Comparison of ENCODE assay signal across 13 cellular contexts in genomic region chr2:83103602-83104001, GRCh38.
DNase-seq lines count a peak whose midpoint lies in the region; ATAC-seq and TF ChIP-seq lines count a peak whose summit lies in the region.
"Had no signal": no experiment of that assay in that cellular context is flagged by ENCODE, and none has a peak within 500 bp of the region (broad histone marks: within the 10 kb centered on the region; RNA-seq: fewer than 3 reads in every experiment).

No MANE protein-coding gene starts in this region.

- CTCF ChIA-PET in activated CD4-positive, alpha-beta memory T cell treated with anti-CD3 and anti-CD28 coated beads for 36 hours (lab: Charles Lee) = no interaction called here

- H3K4me1 Mint-ChIP-seq in type B pancreatic cell (ENCODE audit: unreplicated experiment) = no peaks in the 10 kb centered on the region
- H3K4me1 Mint-ChIP-seq in activated CD4-positive, alpha-beta memory T cell treated with anti-CD3 and anti-CD28 coated beads for 36 hours (ENCODE audit: low read depth) = no peaks in the 10 kb centered on the region
- no peaks in the 10 kb centered on the region for H3K4me1 Mint-ChIP-seq in activated T-helper 17 cell treated with anti-CD3 and anti-CD28 coated beads, Interleukin-2, amount 50 U/mL, for 72 hours
- H3K4me1 Mint-ChIP-seq: central memory CD8-positive, alpha-beta T cell; stimulated activated memory B cell treated with anti-CD40 and anti-IgM and Interleukin-4, amounts not matched to agents 10 μg/mL and 1 μg/mL and 100 μg/mL, for 72 hours had no signal

- H3K27me3 Mint-ChIP-seq in type B pancreatic cell = no peaks in the 10 kb centered on the region
- no peaks in the 10 kb centered on the region for H3K27me3 Mint-ChIP-seq in activated CD4-positive, alpha-beta memory T cell treated with anti-CD3 and anti-CD28 coated beads for 36 hours
- no peaks in the 10 kb centered on the region for H3K27me3 Mint-ChIP-seq in activated T-helper 17 cell treated with anti-CD3 and anti-CD28 coated beads, Interleukin-2, amount 50 U/mL, for 72 hours
- H3K27me3 Mint-ChIP-seq: central memory CD8-positive, alpha-beta T cell; stimulated activated memory B cell treated with anti-CD40 and anti-IgM and Interleukin-4, amounts not matched to agents 10 μg/mL and 1 μg/mL and 100 μg/mL, for 72 hours had no signal

- H3K27ac Mint-ChIP-seq in type B pancreatic cell = no peak overlapping the region
- H3K27ac Mint-ChIP-seq in activated CD4-positive, alpha-beta memory T cell treated with anti-CD3 and anti-CD28 coated beads for 36 hours = no peak overlapping the region
- H3K27ac Mint-ChIP-seq in activated T-helper 17 cell treated with anti-CD3 and anti-CD28 coated beads, Interleukin-2, amount 50 U/mL, for 72 hours = no peak overlapping the region
- H3K27ac Mint-ChIP-seq: stimulated activated memory B cell treated with anti-CD40 and anti-IgM and Interleukin-4, amounts not matched to agents 10 μg/mL and 1 μg/mL and 100 μg/mL, for 72 hours had no signal

- in situ Hi-C loops in Caki2 (cut with HindIII; ENCODE audit: low pct_unique_long_range_greater_than_20kb, low sequenced_read_pairs) = no loop called here

- H3K4me3 ChIP-seq in epithelial cell of esophagus (ENCODE audit: low read length) = no peak overlapping the region
- H3K4me3 ChIP-seq: gastroesophageal sphincter, SK-N-MC had no signal

- TF ChIP-seq CTCF in epithelial cell of esophagus (IDR thresholded peaks at IDR 0.05; ENCODE audit: insufficient read depth, low read depth, low read length, missing control alignments) (no peak), type B pancreatic cell (conservative IDR thresholded peaks at IDR 0.05) (no peak)

- POLR2A ChIA-PET in activated CD4-positive, alpha-beta memory T cell treated with anti-CD3 and anti-CD28 coated beads for 36 hours (lab: Charles Lee) = no interaction called here

- no peak for ATAC-seq in activated T-helper 17 cell treated with anti-CD3 and anti-CD28 coated beads, Interleukin-2, amount 50 U/mL, for 72 hours (replicated peaks)
- ATAC-seq: gastroesophageal sphincter; stimulated activated memory B cell treated with anti-CD40 and anti-IgM and Interleukin-4, amounts not matched to agents 10 μg/mL and 1 μg/mL and 100 μg/mL, for 72 hours had no signal

- H3K9me3 Mint-ChIP-seq in type B pancreatic cell = no peaks in the 10 kb centered on the region
- peaks cover 15% of the 10 kb centered on the region for H3K9me3 Mint-ChIP-seq in activated CD4-positive, alpha-beta memory T cell treated with anti-CD3 and anti-CD28 coated beads for 36 hours
- peaks cover 7% of the 10 kb centered on the region for H3K9me3 Mint-ChIP-seq in activated T-helper 17 cell treated with anti-CD3 and anti-CD28 coated beads, Interleukin-2, amount 50 U/mL, for 72 hours

- H3K36me3 Mint-ChIP-seq in type B pancreatic cell = no peaks in the 10 kb centered on the region
- no peaks in the 10 kb centered on the region for H3K36me3 Mint-ChIP-seq in activated CD4-positive, alpha-beta memory T cell treated with anti-CD3 and anti-CD28 coated beads for 36 hours
- no peaks in the 10 kb centered on the region for H3K36me3 Mint-ChIP-seq in activated T-helper 17 cell treated with anti-CD3 and anti-CD28 coated beads, Interleukin-2, amount 50 U/mL, for 72 hours (ENCODE audit: low read depth)
- H3K36me3 Mint-ChIP-seq: stimulated activated memory B cell treated with anti-CD40 and anti-IgM and Interleukin-4, amounts not matched to agents 10 μg/mL and 1 μg/mL and 100 μg/mL, for 72 hours had no signal

- DNase-seq in Caki2 (ENCODE audit: low read depth) (peak; percentile 73), NCI-H226 (peak; percentile 2), epithelial cell of esophagus (ENCODE audit: low read depth) (peak; percentile 73), non-pigmented ciliary epithelial cell (ENCODE audit: low read depth) (peak; percentile 61), type B pancreatic cell (ENCODE audit: extremely low spot score, unreplicated experiment) (no peak)
- no peak for DNase-seq in activated CD4-positive, alpha-beta memory T cell treated with anti-CD3 and anti-CD28 coated beads for 36 hours
- no peak for DNase-seq in activated CD8-positive, alpha-beta memory T cell treated with anti-CD3 and anti-CD28 coated beads, Interleukin-2, amount 50 U/mL, for 48 hours
- DNase-seq: NCI-H1694 treated with DMSO at 0.1 percent for 48 hours had no signal

- H3K4me3 Mint-ChIP-seq in type B pancreatic cell = no peak overlapping the region
- no peak overlapping the region for H3K4me3 Mint-ChIP-seq in activated CD4-positive, alpha-beta memory T cell treated with anti-CD3 and anti-CD28 coated beads for 36 hours
- no peak overlapping the region for H3K4me3 Mint-ChIP-seq in activated T-helper 17 cell treated with anti-CD3 and anti-CD28 coated beads, Interleukin-2, amount 50 U/mL, for 72 hours
- H3K4me3 Mint-ChIP-seq: central memory CD8-positive, alpha-beta T cell; stimulated activated memory B cell treated with anti-CD40 and anti-IgM and Interleukin-4, amounts not matched to agents 10 μg/mL and 1 μg/mL and 100 μg/mL, for 72 hours had no signal

- intact Hi-C loops in activated CD4-positive, alpha-beta memory T cell treated with anti-CD3 and anti-CD28 coated beads for 36 hours (cut with micrococcal nuclease) = no loop called here

Comparison
In these comparisons a context has a peak if more than half of its experiments do, and no peak if none do; other contexts are left out.
1. DNase-seq: peak in Caki2 (single experiment), NCI-H226 (single experiment), epithelial cell of esophagus (single experiment) and non-pigmented ciliary epithelial cell (single experiment); none in type B pancreatic cell (single experiment), activated CD4-positive, alpha-beta memory T cell treated with anti-CD3 and anti-CD28 coated beads for 36 hours (single experiment) and activated CD8-positive, alpha-beta memory T cell treated with anti-CD3 and anti-CD28 coated beads, Interleukin-2, amount 50 U/mL, for 48 hours (single experiment).